8 cellular contexts compared by ENCODE assay signal in genomic region chr9:132669636-132670358, GRCh38. TPM values are rescaled to one million over a fixed set of nuclear protein-coding genes. Genes with fewer than 3 reads are reported as not detected.
DNase-seq lines count a peak whose midpoint lies in the region; ATAC-seq, FAIRE-seq and TF ChIP-seq lines count a peak whose summit lies in the region.

Gene DDX31 (minus strand): TSS chr9:132669983. CDS start chr9:132669934, 49 bp downstream.

- H3K9me3 Mint-ChIP-seq in activated naive CD8-positive, alpha-beta T cell treated with anti-CD3 and anti-CD28 coated beads, Interleukin-2, amount 10 ng/mL, durations not matched to agents 7 days and 5 days = no peaks in the 10 kb centered on the region

- no peaks in the 10 kb centered on the region for H3K27me3 Mint-ChIP-seq in activated naive CD8-positive, alpha-beta T cell treated with anti-CD3 and anti-CD28 coated beads, Interleukin-2, amount 10 ng/mL, durations not matched to agents 7 days and 5 days

- H3K9me3 ChIP-seq in MG63 = no peaks in the 10 kb centered on the region
- no peaks in the 10 kb centered on the region for H3K9me3 ChIP-seq in SU-DHL-6 (ENCODE audit: insufficient read depth, low read length)
- H3K9me3 ChIP-seq in pancreas = no peaks in the 10 kb centered on the region
- no peaks in the 10 kb centered on the region for H3K9me3 ChIP-seq in thymus (ENCODE audit: control insufficient read depth)

- peaks cover 18% of the 10 kb centered on the region for H3F3A ChIP-seq in SU-DHL-6 (ENCODE audit: insufficient read depth)

- peak within 1 kb of the TSS; percentile 94 for H3K9ac ChIP-seq in SU-DHL-6 (ENCODE audit: low read length)

- peaks cover 7 to 28% (median 10%) of the 10 kb centered on the region in 3 donors for H3K4me1 ChIP-seq in pancreas
- H3K4me1 ChIP-seq in thymus (ENCODE audit: control insufficient read depth, insufficient read depth, low read length) = peaks cover 15% of the 10 kb centered on the region

- H3K4me3 Mint-ChIP-seq in activated naive CD8-positive, alpha-beta T cell treated with anti-CD3 and anti-CD28 coated beads, Interleukin-2, amount 10 ng/mL, durations not matched to agents 7 days and 5 days = peak within 1 kb of the TSS; percentile 92

- 0% methylated on average over 66 to 75 of the region's 75 CpGs for WGBS in pancreas, 2 donors
- WGBS in thymus = under 1% methylated on average over 75 of the region's 75 CpGs

- H3K36me3 Mint-ChIP-seq in activated naive CD8-positive, alpha-beta T cell treated with anti-CD3 and anti-CD28 coated beads, Interleukin-2, amount 10 ng/mL, durations not matched to agents 7 days and 5 days = peaks cover 8% of the 10 kb centered on the region

- H3K4me3 ChIP-seq in H7 (ENCODE audit: insufficient read depth, low read depth, low read length) (peak within 1 kb of the TSS; percentile 99), MG63 (peak within 1 kb of the TSS; percentile 95), SU-DHL-6 (ENCODE audit: insufficient read depth, low read length, poor library complexity, severe bottlenecking) (peak within 1 kb of the TSS; percentile 97), pancreas (peak within 1 kb of the TSS; percentile 93 to 99 (median 98)), thymus (ENCODE audit: low read length) (peak within 1 kb of the TSS; percentile 60)

- H3K4me1 Mint-ChIP-seq in activated naive CD8-positive, alpha-beta T cell treated with anti-CD3 and anti-CD28 coated beads, Interleukin-2, amount 10 ng/mL, durations not matched to agents 7 days and 5 days = peaks cover 29% of the 10 kb centered on the region

- peaks cover 91% of the 10 kb centered on the region for H3K79me2 ChIP-seq in SU-DHL-6 (ENCODE audit: insufficient read depth, low read length)

- intact Hi-C loops in Right ventricle myocardium inferior (cut with DNase I) (loop anchor here (1.0 kb wide), 1 partner anchor 131 kb away; no protein-coding TSS in a partner anchor), pancreas (cut with DNase I) (loop anchor here in 1 of 3 donors (10.0 kb wide), 1 partner anchor 125 kb away; no protein-coding TSS in a partner anchor)

- POLR2A ChIA-PET in activated naive CD8-positive, alpha-beta T cell treated with anti-CD3 and anti-CD28 coated beads, Interleukin-2, amount 10 ng/mL, durations not matched to agents 7 days and 5 days (lab: Charles Lee) = interaction anchor here (0.7 to 3.4 kb wide), 7 partner anchors 10 to 590 kb away, joined by 3 to 35 read pairs (median 3); partner anchors contain the start of gene MED27

- in situ Hi-C loops in G401 (cut with HindIII; ENCODE audit: low sequenced_read_pairs) = no loop called here

- FAIRE-seq in pancreas (lab: Jason Lieb, UNC) = no peak

- H3K4me2 ChIP-seq in SU-DHL-6 (ENCODE audit: low read depth, low read length, poor library complexity, severe bottlenecking) = peak within 1 kb of the TSS; percentile 76

- DNase-seq in G401 (ENCODE audit: low spot score) = peak; percentile 78
- DNase-seq in H7 = peak; percentile 90
- peak; percentile 89 for DNase-seq in MG63
- DNase-seq in activated naive CD8-positive, alpha-beta T cell treated with anti-CD3 and anti-CD28 coated beads, Interleukin-2, amount 10 ng/mL, durations not matched to agents 7 days and 5 days = peak; percentile 89
- peak; percentile 93 for DNase-seq in Right ventricle myocardium inferior (ENCODE audit: missing footprints)
- DNase-seq in pancreas = peak; percentile 80 to 94 (median 84)

- peak within 1 kb of the TSS; percentile 88 for H3K27ac Mint-ChIP-seq in activated naive CD8-positive, alpha-beta T cell treated with anti-CD3 and anti-CD28 coated beads, Interleukin-2, amount 10 ng/mL, durations not matched to agents 7 days and 5 days

- H3K27me3 ChIP-seq in H7 (ENCODE audit: control insufficient read depth, insufficient read depth, low read length) (no peaks in the 10 kb centered on the region), MG63 (no peaks in the 10 kb centered on the region), SU-DHL-6 (ENCODE audit: low read length) (no peaks in the 10 kb centered on the region), pancreas (no peaks in the 10 kb centered on the region), thymus (ENCODE audit: control insufficient read depth, insufficient read depth) (no peaks in the 10 kb centered on the region)

- no peaks in the 10 kb centered on the region for H3K9me2 ChIP-seq in SU-DHL-6 (replicated peaks; ENCODE audit: insufficient read depth, low read length)

- H3K27ac ChIP-seq in SU-DHL-6 (ENCODE audit: low read depth, low read length) = peak within 1 kb of the TSS; percentile 88
- H3K27ac ChIP-seq in pancreas = peak within 1 kb of the TSS; percentile 90 to 98 (median 95)
- peak within 1 kb of the TSS; percentile 84 for H3K27ac ChIP-seq in thymus (ENCODE audit: low read depth)

- peak within 1 kb of the TSS; percentile 98 for H2AFZ ChIP-seq in SU-DHL-6 (ENCODE audit: low read depth, low read length, severe bottlenecking)

- peaks cover 8% of the 10 kb centered on the region; the same call in 1 of the 2 replicates for H4K20me1 ChIP-seq in SU-DHL-6 (ENCODE audit: low read depth, low read length)

- TF ChIP-seq CTCF in SU-DHL-6 (IDR thresholded peaks at IDR 0.05; ENCODE audit: insufficient read depth, low read length, poor library complexity, severe bottlenecking) (no peak), pancreas (IDR thresholded peaks at IDR 0.05) (no peak)

- H3K36me3 ChIP-seq in H7 (replicated peaks; ENCODE audit: control insufficient read depth, insufficient read depth, low read length) (no peaks in the 10 kb centered on the region), MG63 (peaks cover 45% of the 10 kb centered on the region), SU-DHL-6 (ENCODE audit: low read length) (no peaks in the 10 kb centered on the region), pancreas (no peaks in the 10 kb centered on the region), thymus (ENCODE audit: control insufficient read depth, insufficient read depth) (no peaks in the 10 kb centered on the region)

- peak; percentile 90 for ATAC-seq in activated naive CD8-positive, alpha-beta T cell treated with anti-CD3 and anti-CD28 coated beads, Interleukin-2, amount 10 ng/mL, durations not matched to agents 7 days and 5 days (ENCODE audit: low read depth)
- ATAC-seq in Right ventricle myocardium inferior (peak; percentile 98), pancreas (peak; percentile 94 to 97 (median 95))

RNA-seq across cellular contexts. Expression of gene DDX31, which starts in this region (rescaled TPM):
- total RNA-seq in G401 (2014; rRNA removed; shearing (Covaris generic)) = 17.6 and 21.9 TPM in 2 replicates
- total RNA-seq in H7 (2014; rRNA removed; shearing (Covaris generic)) = 28.9 and 36.2 TPM in 2 replicates
- total RNA-seq in MG63 (2014; rRNA removed; shearing (Covaris generic); ENCODE audit: low replicate concordance) = 15.2 and 20.1 TPM in 2 replicates
- 10 to 100 TPM; 13.8 to 14.9 TPM for total RNA-seq in activated naive CD8-positive, alpha-beta T cell treated with anti-CD3 and anti-CD28 coated beads, Interleukin-2, amount 10 ng/mL, durations not matched to agents 7 days and 5 days
- total RNA-seq in Right ventricle myocardium inferior (4.7 TPM), pancreas (1 to 10 TPM; 4.9 to 8.2 (median 7.6) TPM)
- polyA plus RNA-seq in pancreas (10 to 100 TPM in 1 of 2 donors, 1 to 10 TPM in 1; 7.7 to 17.0 TPM), thymus (11.8 TPM)

Comparison
In these comparisons a context has a peak if more than half of its experiments do, and no peak if none do; other contexts are left out.
1. Peak in every context shown above with its lines: DNase-seq, ATAC-seq, H3K4me3 ChIP-seq and H3K27ac ChIP-seq.